10 cellular contexts compared by ENCODE assay signal in genomic region chrX:19811807-19812604, GRCh38.
A peak's percentile ranks its signal among the peaks of the same experiment; 100 is the strongest.
DNase-seq lines count a peak whose midpoint lies in the region; ATAC-seq, FAIRE-seq and TF ChIP-seq lines count a peak whose summit lies in the region.
"Had no signal": no experiment of that assay in that cellular context is flagged by ENCODE, and none has a peak within 500 bp of the region (broad histone marks: within the 10 kb centered on the region; RNA-seq: fewer than 3 reads in every experiment).

No MANE protein-coding gene starts in this region.

- no peaks in the 10 kb centered on the region for H3K27me3 ChIP-seq in HL-60 (ENCODE audit: insufficient read depth, poor library complexity, severe bottlenecking)
- H3K27me3 ChIP-seq: testis had no signal

- peak; percentile 56 for ATAC-seq in activated CD8-positive, alpha-beta T cell treated with anti-CD3 and anti-CD28 coated beads, Interleukin-2, amount 10 ng/mL, durations not matched to agents 7 days and 5 days
- ATAC-seq in naive thymus-derived CD8-positive, alpha-beta T cell: peak; percentile 25 to 27
- no peak for ATAC-seq in esophagus mucosa

- POLR2A ChIA-PET in activated CD8-positive, alpha-beta T cell treated with anti-CD3 and anti-CD28 coated beads, Interleukin-2, amount 10 ng/mL, durations not matched to agents 7 days and 5 days (lab: Charles Lee): interaction anchor here (2.4 kb wide), 1 partner anchor 13 kb away, joined by 10 read pairs; no protein-coding TSS in a partner anchor
- POLR2A ChIA-PET in naive thymus-derived CD8-positive, alpha-beta T cell (lab: Charles Lee): interaction anchor here (0.5 to 1.6 kb wide), 7 partner anchors 10 to 47 kb away, joined by 3 to 6 read pairs (median 4); no protein-coding TSS in a partner anchor

- no peaks in the 10 kb centered on the region for H3K27me3 Mint-ChIP-seq in activated CD8-positive, alpha-beta T cell treated with anti-CD3 and anti-CD28 coated beads, Interleukin-2, amount 10 ng/mL, durations not matched to agents 7 days and 5 days (ENCODE audit: low read depth)
- H3K27me3 Mint-ChIP-seq in naive thymus-derived CD8-positive, alpha-beta T cell: no peaks in the 10 kb centered on the region

- CTCF ChIA-PET in activated CD8-positive, alpha-beta T cell treated with anti-CD3 and anti-CD28 coated beads, Interleukin-2, amount 10 ng/mL, durations not matched to agents 7 days and 5 days (lab: Charles Lee): interaction anchor here (2.4 to 2.5 kb wide), 2 partner anchors 12 to 13 kb away, joined by 9 to 12 read pairs; no protein-coding TSS in a partner anchor

- no peak for FAIRE-seq in frontal cortex (lab: Jason Lieb, UNC)
- FAIRE-seq: bronchial epithelial cell had no signal

- no peak overlapping the region for H3K4me3 ChIP-seq in HL-60 (replicated peaks; ENCODE audit: insufficient read depth, low read length)
- H3K4me3 ChIP-seq: testis had no signal

- peak overlapping the region; percentile 71 for H3K27ac Mint-ChIP-seq in activated CD8-positive, alpha-beta T cell treated with anti-CD3 and anti-CD28 coated beads, Interleukin-2, amount 10 ng/mL, durations not matched to agents 7 days and 5 days
- H3K27ac Mint-ChIP-seq in naive thymus-derived CD8-positive, alpha-beta T cell: peak overlapping the region; percentile 37 to 88 (median 74)

- no peaks in the 10 kb centered on the region for H3K9me3 Mint-ChIP-seq in activated CD8-positive, alpha-beta T cell treated with anti-CD3 and anti-CD28 coated beads, Interleukin-2, amount 10 ng/mL, durations not matched to agents 7 days and 5 days (ENCODE audit: insufficient read depth)
- peaks cover 0 to 18% (median 4%) of the 10 kb centered on the region in 9 donors for H3K9me3 Mint-ChIP-seq in naive thymus-derived CD8-positive, alpha-beta T cell

- peaks cover 17% of the 10 kb centered on the region for H3K36me3 Mint-ChIP-seq in activated CD8-positive, alpha-beta T cell treated with anti-CD3 and anti-CD28 coated beads, Interleukin-2, amount 10 ng/mL, durations not matched to agents 7 days and 5 days (ENCODE audit: low read depth)
- peaks cover 4 to 6% (median 5%) of the 10 kb centered on the region in 3 donors for H3K36me3 Mint-ChIP-seq in naive thymus-derived CD8-positive, alpha-beta T cell

- TF ChIP-seq CTCF in HL-60 (IDR thresholded peaks at IDR 0.05; ENCODE audit: insufficient read depth, low read length): no peak

- H3K4me3 Mint-ChIP-seq in activated CD8-positive, alpha-beta T cell treated with anti-CD3 and anti-CD28 coated beads, Interleukin-2, amount 10 ng/mL, durations not matched to agents 7 days and 5 days: no peak overlapping the region
- H3K4me3 Mint-ChIP-seq in naive thymus-derived CD8-positive, alpha-beta T cell: peak overlapping the region in 6 of 10 donors; percentile 4 to 51 (median 38)

- peaks cover 75% of the 10 kb centered on the region for H3K4me1 Mint-ChIP-seq in activated CD8-positive, alpha-beta T cell treated with anti-CD3 and anti-CD28 coated beads, Interleukin-2, amount 10 ng/mL, durations not matched to agents 7 days and 5 days (ENCODE audit: low read depth)
- peaks cover 21 to 76% (median 58%) of the 10 kb centered on the region in 4 donors for H3K4me1 Mint-ChIP-seq in naive thymus-derived CD8-positive, alpha-beta T cell

- H3K27ac ChIP-seq in HL-60 (replicated peaks): peak overlapping the region; percentile 65
- H3K27ac ChIP-seq: testis had no signal

- DNase-seq in Daoy (ENCODE audit: low read depth) (peak; percentile 65), HL-60 (ENCODE audit: low read depth in 1 of 2, low spot score in 1 of 2) (peak; percentile 25 to 59), NCI-H510A treated with DMSO at 0.1 percent for 48 hours (lab: John Stamatoyannopoulos, UW) (no peak), NCI-H2081 treated with DMSO at 0.1 percent for 48 hours (lab: John Stamatoyannopoulos, UW) (no peak), frontal cortex (ENCODE audit: low spot score in 2 of 2) (no peak)
- no peak for DNase-seq in activated CD8-positive, alpha-beta T cell treated with anti-CD3 and anti-CD28 coated beads, Interleukin-2, amount 10 ng/mL, durations not matched to agents 7 days and 5 days
- no peak for DNase-seq in naive thymus-derived CD8-positive, alpha-beta T cell
- DNase-seq: testis had no signal

Comparison
In these comparisons a context has a peak if more than half of its experiments do, and no peak if none do; other contexts are left out.
1. DNase-seq: peak in Daoy (single experiment) and HL-60 (2 of 2); none in activated CD8-positive, alpha-beta T cell treated with anti-CD3 and anti-CD28 coated beads, Interleukin-2, amount 10 ng/mL, durations not matched to agents 7 days and 5 days (single experiment), naive thymus-derived CD8-positive, alpha-beta T cell (0 of 10), NCI-H510A treated with DMSO at 0.1 percent for 48 hours (single experiment), NCI-H2081 treated with DMSO at 0.1 percent for 48 hours (single experiment) and frontal cortex (0 of 2).